ENCODE assay signal across 9 cellular contexts in genomic region chr14:35821546-35822411, GRCh38. TPM values are rescaled to one million over a fixed set of nuclear protein-coding genes. Genes with fewer than 3 reads are reported as not detected.
A peak's percentile ranks its signal among the peaks of the same experiment; 100 is the strongest.
DNase-seq lines count a peak whose midpoint lies in the region; ATAC-seq and TF ChIP-seq lines count a peak whose summit lies in the region.
"Had no signal": no experiment of that assay in that cellular context is flagged by ENCODE, and none has a peak within 500 bp of the region (broad histone marks: within the 10 kb centered on the region; RNA-seq: fewer than 3 reads in every experiment).

No MANE protein-coding gene starts in this region.

- TF ChIP-seq EP300 in suprapubic skin (IDR thresholded peaks at IDR 0.05) = no peak

- no peak overlapping the region for H3K4me3 Mint-ChIP-seq in CD4-positive, CD25-positive, alpha-beta regulatory T cell
- H3K4me3 Mint-ChIP-seq in stimulated activated memory B cell treated with anti-CD40 and anti-IgM and Interleukin-4, amounts not matched to agents 10 μg/mL and 1 μg/mL and 100 μg/mL, for 72 hours = no peak overlapping the region

- H3K9me3 Mint-ChIP-seq in CD4-positive, CD25-positive, alpha-beta regulatory T cell = no peaks in the 10 kb centered on the region
- no peaks in the 10 kb centered on the region for H3K9me3 Mint-ChIP-seq in stimulated activated memory B cell treated with anti-CD40 and anti-IgM and Interleukin-4, amounts not matched to agents 10 μg/mL and 1 μg/mL and 100 μg/mL, for 72 hours

- H3K36me3 ChIP-seq in CD4-positive, CD25-positive, alpha-beta regulatory T cell (ENCODE audit: control insufficient read depth, insufficient read depth, low read length) = no peaks in the 10 kb centered on the region
- H3K36me3 ChIP-seq in OCI-LY3 (replicated peaks; ENCODE audit: low read depth, low read length) (no peaks in the 10 kb centered on the region), suprapubic skin (no peaks in the 10 kb centered on the region)
- H3K36me3 ChIP-seq: SJCRH30 had no signal

- peak in 2 of 3 donors; percentile 20 to 47 for DNase-seq in CD4-positive, CD25-positive, alpha-beta regulatory T cell
- DNase-seq in GM13976 (ENCODE audit: low spot score) (peak; percentile 38), erythroblast (lab: John Stamatoyannopoulos, UW) (peak; percentile 39 to 60), suprapubic skin (ENCODE audit: low spot score in 2 of 2) (no peak)

- H3K27ac Mint-ChIP-seq in CD4-positive, CD25-positive, alpha-beta regulatory T cell = no peak overlapping the region
- no peak overlapping the region for H3K27ac Mint-ChIP-seq in stimulated activated memory B cell treated with anti-CD40 and anti-IgM and Interleukin-4, amounts not matched to agents 10 μg/mL and 1 μg/mL and 100 μg/mL, for 72 hours

- H3K27me3 Mint-ChIP-seq in CD4-positive, CD25-positive, alpha-beta regulatory T cell = peaks cover 9% of the 10 kb centered on the region
- H3K27me3 Mint-ChIP-seq in stimulated activated memory B cell treated with anti-CD40 and anti-IgM and Interleukin-4, amounts not matched to agents 10 μg/mL and 1 μg/mL and 100 μg/mL, for 72 hours = no peaks in the 10 kb centered on the region

- in situ Hi-C loops in GM13976 (cut with MboI; ENCODE audit: low sequenced_read_pairs, unreplicated experiment) = loop anchor here (25.0 kb wide), 1 partner anchor 384 kb away; no protein-coding TSS in a partner anchor

- peaks cover 4% of the 10 kb centered on the region for H3K4me1 ChIP-seq in CD4-positive, CD25-positive, alpha-beta regulatory T cell (ENCODE audit: control insufficient read depth, insufficient read depth, low read length, poor library complexity, severe bottlenecking)
- H3K4me1 ChIP-seq in OCI-LY3 (ENCODE audit: low read length) (peaks cover 6% of the 10 kb centered on the region; the same call in 1 of the 2 replicates), suprapubic skin (peaks cover 9% of the 10 kb centered on the region)
- H3K4me1 ChIP-seq: SJCRH30 had no signal

- peaks cover 0 to 14% (median 6%) of the 10 kb centered on the region in 4 donors for H3K4me1 Mint-ChIP-seq in CD4-positive, CD25-positive, alpha-beta regulatory T cell
- peaks cover 6% of the 10 kb centered on the region for H3K4me1 Mint-ChIP-seq in stimulated activated memory B cell treated with anti-CD40 and anti-IgM and Interleukin-4, amounts not matched to agents 10 μg/mL and 1 μg/mL and 100 μg/mL, for 72 hours

- no peak overlapping the region for H3K27ac ChIP-seq in CD4-positive, CD25-positive, alpha-beta regulatory T cell (ENCODE audit: insufficient read depth, low read length, poor library complexity, severe bottlenecking)
- H3K27ac ChIP-seq in OCI-LY3 (ENCODE audit: low read length) (no peak overlapping the region), suprapubic skin (no peak overlapping the region)
- H3K27ac ChIP-seq: SJCRH30 had no signal

- ATAC-seq in CD4-positive, CD25-positive, alpha-beta regulatory T cell (ENCODE audit: low read depth in 2 of 2) = no peak
- ATAC-seq in stimulated activated memory B cell treated with anti-CD40 and anti-IgM and Interleukin-4, amounts not matched to agents 10 μg/mL and 1 μg/mL and 100 μg/mL, for 72 hours = no peak
- ATAC-seq in HG02678 (IDR thresholded peaks at IDR 0.05; ENCODE audit: unreplicated experiment) (no peak), GM19397 (IDR thresholded peaks at IDR 0.05; ENCODE audit: unreplicated experiment) (no peak)

- peak overlapping the region; percentile 37 for H3K4me2 ChIP-seq in OCI-LY3 (ENCODE audit: low read length)

- no peak for TF ChIP-seq POLR2A in erythroblast (IDR thresholded peaks at IDR 0.05; ENCODE audit: low read length)
- no peak for TF ChIP-seq POLR2A in suprapubic skin (IDR thresholded peaks at IDR 0.05)

- H3K27me3 ChIP-seq in CD4-positive, CD25-positive, alpha-beta regulatory T cell (ENCODE audit: control insufficient read depth, insufficient read depth, low read length) = peaks cover 3% of the 10 kb centered on the region
- no peaks in the 10 kb centered on the region for H3K27me3 ChIP-seq in OCI-LY3 (ENCODE audit: low read depth, low read length)
- H3K27me3 ChIP-seq in suprapubic skin = no peaks in the 10 kb centered on the region
- H3K27me3 ChIP-seq: SJCRH30 had no signal

- H3K36me3 Mint-ChIP-seq in CD4-positive, CD25-positive, alpha-beta regulatory T cell = no peaks in the 10 kb centered on the region
- H3K36me3 Mint-ChIP-seq in stimulated activated memory B cell treated with anti-CD40 and anti-IgM and Interleukin-4, amounts not matched to agents 10 μg/mL and 1 μg/mL and 100 μg/mL, for 72 hours = no peaks in the 10 kb centered on the region

- no peak overlapping the region for H3K4me3 ChIP-seq in CD4-positive, CD25-positive, alpha-beta regulatory T cell (ENCODE audit: low read depth, low read length)
- H3K4me3 ChIP-seq in OCI-LY3 (ENCODE audit: low read length) = no peak overlapping the region
- H3K4me3 ChIP-seq in suprapubic skin = no peak overlapping the region
- H3K4me3 ChIP-seq: SJCRH30 had no signal

- peaks cover under 1% of the 10 kb centered on the region; the same call in 1 of the 2 replicates for H3K79me2 ChIP-seq in OCI-LY3 (ENCODE audit: low read length)

- H3K9me3 ChIP-seq in CD4-positive, CD25-positive, alpha-beta regulatory T cell (ENCODE audit: control insufficient read depth in 2 of 2, low read length in 2 of 2) = no peaks in the 10 kb centered on the region
- H3K9me3 ChIP-seq in OCI-LY3 (ENCODE audit: insufficient read depth, low read length) = no peaks in the 10 kb centered on the region
- no peaks in the 10 kb centered on the region for H3K9me3 ChIP-seq in suprapubic skin
- H3K9me3 ChIP-seq: SJCRH30 had no signal

- TF ChIP-seq CTCF in GM13976 (IDR thresholded peaks at IDR 0.05; ENCODE audit: borderline replicate concordance, control extremely low read depth, extremely low read depth, insufficient read depth, missing control alignments) (peak; percentile 83), OCI-LY3 (IDR thresholded peaks at IDR 0.05; ENCODE audit: low read depth, low read length) (peak; percentile 85), suprapubic skin (IDR thresholded peaks at IDR 0.05) (peak; percentile 35 to 71)

- peak overlapping the region; percentile 22; the same call in 1 of the 2 replicates for H2AFZ ChIP-seq in OCI-LY3 (ENCODE audit: low read depth, low read length)

- no peak overlapping the region for H3K9ac ChIP-seq in OCI-LY3 (ENCODE audit: low read length)

- no peaks in the 10 kb centered on the region for H4K20me1 ChIP-seq in OCI-LY3 (ENCODE audit: insufficient read depth, low read length)

- WGBS in suprapubic skin = 22% methylated on average over 7 of the region's 7 CpGs

RNA-seq across cellular contexts. Expression of gene BRMS1L, which starts 4.4 kb away (rescaled TPM):
- total RNA-seq in CD4-positive, CD25-positive, alpha-beta regulatory T cell = 13.3 TPM
- 1 to 10 TPM; 3.1 to 4.6 (median 3.7) TPM for polyA plus RNA-seq in CD4-positive, CD25-positive, alpha-beta regulatory T cell
- total RNA-seq in suprapubic skin = 1 to 10 TPM; 3.5 to 6.6 (median 5.7) TPM

RNA-seq across cellular contexts. Expression of gene RALGAPA1, which starts 12.7 kb away (rescaled TPM):
- 93.6 TPM for total RNA-seq in CD4-positive, CD25-positive, alpha-beta regulatory T cell
- polyA plus RNA-seq in CD4-positive, CD25-positive, alpha-beta regulatory T cell = 10 to 100 TPM; 14.0 to 20.8 (median 20.0) TPM
- total RNA-seq in suprapubic skin = 100 to 1,000 TPM in 1 of 4 donors, 10 to 100 TPM in 3; 52.5 to 127 (median 67.7) TPM

Comparison
In these comparisons a context has a peak if more than half of its experiments do, and no peak if none do; other contexts are left out.
1. DNase-seq: peak in CD4-positive, CD25-positive, alpha-beta regulatory T cell (2 of 3), GM13976 (single experiment) and erythroblast (2 of 2); none in suprapubic skin (0 of 2).
2. Peak in every context shown above with its lines, with median percentiles within 50 percentile points of each other: CTCF ChIP-seq.